Comparison of ENCODE assay signal across 8 cellular contexts in the genomic region with DNA sequence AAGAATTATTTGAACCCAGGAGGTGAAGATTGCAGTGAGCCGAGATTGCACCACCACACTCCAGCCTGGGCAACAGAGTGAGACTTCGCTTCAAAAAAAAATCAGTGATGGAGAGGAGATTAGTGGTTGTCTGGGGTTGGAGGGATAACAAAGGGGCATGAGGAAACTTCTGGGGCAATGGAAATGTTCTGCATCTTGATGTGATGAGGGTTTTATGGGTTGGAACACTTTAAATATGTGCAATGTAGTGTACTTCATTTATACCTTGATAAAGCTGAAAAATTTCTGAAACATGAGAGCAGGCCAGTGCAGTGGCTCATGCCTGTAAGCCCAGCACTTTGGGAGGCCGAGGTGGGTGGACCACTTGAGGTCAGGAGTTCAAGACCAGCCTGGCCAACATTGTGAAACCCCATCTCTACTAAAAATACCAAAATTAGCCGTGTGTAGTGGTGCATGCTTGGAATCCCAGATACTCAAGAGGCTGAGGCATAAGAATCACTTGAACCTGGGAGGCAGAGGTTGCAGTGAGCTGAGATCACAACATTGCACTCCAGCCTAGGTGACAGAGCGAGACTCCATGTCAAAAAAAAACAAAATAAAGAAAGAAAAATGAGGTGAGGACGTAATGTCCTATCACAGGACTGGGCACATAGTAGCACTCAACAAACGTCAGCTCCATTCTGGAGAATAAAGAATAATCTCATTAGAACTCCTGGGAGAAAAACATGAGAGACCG. TPM values are rescaled to one million over a fixed set of nuclear protein-coding genes. Genes with fewer than 3 reads are reported as not detected.
DNase-seq lines count a peak whose midpoint lies in the region; ATAC-seq and TF ChIP-seq lines count a peak whose summit lies in the region.
"Not testable (repeated sequence)": the region's sequence is repeated elsewhere in the genome, so short reads cannot be mapped to it uniquely, and the experiment has no call there.
"Had no signal": no experiment of that assay in that cellular context is flagged by ENCODE, and none has a peak within 500 bp of the region (broad histone marks: within the 10 kb centered on the region; RNA-seq: fewer than 3 reads in every experiment).

No MANE protein-coding gene starts in this region.

- intact Hi-C loops in lower lobe of right lung (cut with DNase I): not testable (repeated sequence)

- not testable (repeated sequence) for H3K27me3 ChIP-seq in CD4-positive, CD25-positive, alpha-beta regulatory T cell (ENCODE audit: control insufficient read depth, insufficient read depth, low read length); lower lobe of right lung (ENCODE audit: low read depth); upper lobe of left lung

- peak in 1 of 4 donors; percentile 70 for TF ChIP-seq EP300 in upper lobe of left lung (IDR thresholded peaks at IDR 0.05)

- H3K9me3 Mint-ChIP-seq in CD4-positive, CD25-positive, alpha-beta regulatory T cell; T-helper 1 cell treated with Interleukin-12 subunit alpha and Interleukin-12 subunit beta and Interleukin-4 antibody, amounts not matched to agents 30 μg/mL and 1 μg/mL, for 36 hours; activated naive CD8-positive, alpha-beta T cell (ENCODE audit: low read depth): not testable (repeated sequence)
- H3K9me3 Mint-ChIP-seq in osteocyte (ENCODE audit: unreplicated experiment): peaks cover 10% of the 10 kb centered on the region

- not testable (repeated sequence) for ATAC-seq in CD4-positive, CD25-positive, alpha-beta regulatory T cell (ENCODE audit: low read depth in 2 of 2)
- ATAC-seq in lower lobe of right lung: peak; percentile 70 to 85
- peak; percentile 16 to 68 for ATAC-seq in upper lobe of left lung (ENCODE audit: low FRiP score in 2 of 2)

- not testable (repeated sequence) for TF ChIP-seq POLR2A in upper lobe of left lung (IDR thresholded peaks at IDR 0.05)

- TF ChIP-seq CTCF in lower lobe of right lung (IDR thresholded peaks at IDR 0.05); osteocyte (IDR thresholded peaks at IDR 0.05); upper lobe of left lung (IDR thresholded peaks at IDR 0.05): not testable (repeated sequence)

- not testable (repeated sequence) for H3K9me3 ChIP-seq in CD4-positive, CD25-positive, alpha-beta regulatory T cell (ENCODE audit: control insufficient read depth in 2 of 2, low read length in 2 of 2); lower lobe of right lung; upper lobe of left lung

- not testable (repeated sequence) for H3K4me3 ChIP-seq in CD4-positive, CD25-positive, alpha-beta regulatory T cell (ENCODE audit: low read depth, low read length); lower lobe of right lung; upper lobe of left lung

- peak overlapping the region in 2 of 3 donors; percentile 45 to 82 for H3K27ac Mint-ChIP-seq in CD4-positive, CD25-positive, alpha-beta regulatory T cell
- H3K27ac Mint-ChIP-seq in T-helper 1 cell treated with Interleukin-12 subunit alpha and Interleukin-12 subunit beta and Interleukin-4 antibody, amounts not matched to agents 30 μg/mL and 1 μg/mL, for 36 hours: peak overlapping the region; percentile 46
- peak overlapping the region; percentile 2 for H3K27ac Mint-ChIP-seq in activated naive CD8-positive, alpha-beta T cell
- H3K27ac Mint-ChIP-seq in osteocyte (ENCODE audit: unreplicated experiment): peak overlapping the region; percentile 59

- H3K27me3 Mint-ChIP-seq in CD4-positive, CD25-positive, alpha-beta regulatory T cell; T-helper 1 cell treated with Interleukin-12 subunit alpha and Interleukin-12 subunit beta and Interleukin-4 antibody, amounts not matched to agents 30 μg/mL and 1 μg/mL, for 36 hours (ENCODE audit: low read depth); activated naive CD8-positive, alpha-beta T cell; osteocyte (ENCODE audit: unreplicated experiment): not testable (repeated sequence)

- not testable (repeated sequence) for H3K4me1 ChIP-seq in CD4-positive, CD25-positive, alpha-beta regulatory T cell (ENCODE audit: control insufficient read depth, insufficient read depth, low read length, poor library complexity, severe bottlenecking)
- H3K4me1 ChIP-seq in lower lobe of right lung: peaks cover 26% of the 10 kb centered on the region
- peaks cover 13 to 35% (median 22%) of the 10 kb centered on the region in 4 donors for H3K4me1 ChIP-seq in upper lobe of left lung

- not testable (repeated sequence) for DNase-seq in CD4-positive, CD25-positive, alpha-beta regulatory T cell; lower lobe of right lung; osteocyte (ENCODE audit: extremely low spot score, unreplicated experiment)
- DNase-seq in iris pigment epithelial cell (ENCODE audit: low read depth) (peak; percentile 57), upper lobe of left lung (peak in 1 of 2 donors; percentile 55)

- H3K4me3 Mint-ChIP-seq in CD4-positive, CD25-positive, alpha-beta regulatory T cell; T-helper 1 cell treated with Interleukin-12 subunit alpha and Interleukin-12 subunit beta and Interleukin-4 antibody, amounts not matched to agents 30 μg/mL and 1 μg/mL, for 36 hours; activated naive CD8-positive, alpha-beta T cell; osteocyte (ENCODE audit: unreplicated experiment): not testable (repeated sequence)

- 64 to 72% methylated on average over 8 of the region's 8 CpGs for WGBS in upper lobe of left lung, 2 donors

- peaks cover 60% of the 10 kb centered on the region for H3K36me3 ChIP-seq in CD4-positive, CD25-positive, alpha-beta regulatory T cell (ENCODE audit: control insufficient read depth, insufficient read depth, low read length)
- H3K36me3 ChIP-seq in lower lobe of right lung (peaks cover 28% of the 10 kb centered on the region), upper lobe of left lung (peaks cover 0 to 14% (median 6%) of the 10 kb centered on the region in 4 donors)

- not testable (repeated sequence) for H3K27ac ChIP-seq in CD4-positive, CD25-positive, alpha-beta regulatory T cell (ENCODE audit: insufficient read depth, low read length, poor library complexity, severe bottlenecking)
- H3K27ac ChIP-seq in lower lobe of right lung (peak overlapping the region; percentile 63), upper lobe of left lung (peak overlapping the region in 3 of 4 donors; percentile 21 to 66 (median 64))

- peaks cover 64% of the 10 kb centered on the region for H3K36me3 Mint-ChIP-seq in CD4-positive, CD25-positive, alpha-beta regulatory T cell
- peaks cover 53% of the 10 kb centered on the region for H3K36me3 Mint-ChIP-seq in T-helper 1 cell treated with Interleukin-12 subunit alpha and Interleukin-12 subunit beta and Interleukin-4 antibody, amounts not matched to agents 30 μg/mL and 1 μg/mL, for 36 hours (ENCODE audit: low read depth)
- H3K36me3 Mint-ChIP-seq in activated naive CD8-positive, alpha-beta T cell: peaks cover 43% of the 10 kb centered on the region
- peaks cover 46% of the 10 kb centered on the region for H3K36me3 Mint-ChIP-seq in osteocyte (ENCODE audit: unreplicated experiment)

- peaks cover 27 to 69% (median 55%) of the 10 kb centered on the region in 4 donors for H3K4me1 Mint-ChIP-seq in CD4-positive, CD25-positive, alpha-beta regulatory T cell
- H3K4me1 Mint-ChIP-seq in T-helper 1 cell treated with Interleukin-12 subunit alpha and Interleukin-12 subunit beta and Interleukin-4 antibody, amounts not matched to agents 30 μg/mL and 1 μg/mL, for 36 hours (ENCODE audit: low read depth): peaks cover 44% of the 10 kb centered on the region
- peaks cover 22% of the 10 kb centered on the region for H3K4me1 Mint-ChIP-seq in activated naive CD8-positive, alpha-beta T cell (ENCODE audit: low read depth)
- H3K4me1 Mint-ChIP-seq in osteocyte (ENCODE audit: unreplicated experiment): peaks cover 31% of the 10 kb centered on the region

RNA-seq across cellular contexts. Expression of a gene that starts 24.0 kb away (rescaled TPM):
- 110 TPM for total RNA-seq in CD4-positive, CD25-positive, alpha-beta regulatory T cell
- 100 to 1,000 TPM in 2 of 4 donors, 10 to 100 TPM in 2; 87.1 to 111 (median 97.5) TPM for polyA plus RNA-seq in CD4-positive, CD25-positive, alpha-beta regulatory T cell
- total RNA-seq in lower lobe of right lung: 58.2 TPM
- total RNA-seq in osteocyte: 79.6 and 84.1 TPM in 2 replicates
- 100 to 1,000 TPM in 2 of 6 donors, 10 to 100 TPM in 4; 62.1 to 121 (median 76.1) TPM for total RNA-seq in upper lobe of left lung
- total RNA-seq: HT-29 had no signal

Comparison
In these comparisons a context has a peak if more than half of its experiments do, and no peak if none do; other contexts are left out.
1. H3K27ac Mint-ChIP-seq: peak in every context shown above with its lines; median percentile 64 in CD4-positive, CD25-positive, alpha-beta regulatory T cell; 59 in osteocyte; 46 in T-helper 1 cell treated with Interleukin-12 subunit alpha and Interleukin-12 subunit beta and Interleukin-4 antibody, amounts not matched to agents 30 μg/mL and 1 μg/mL, for 36 hours; 2 in activated naive CD8-positive, alpha-beta T cell.